1 cellular context compared by ENCODE assay signal in genomic region chr2:238518127-238518827, GRCh38.
A peak's percentile ranks its signal among the peaks of the same experiment; 100 is the strongest.
TF ChIP-seq lines count a peak whose summit lies in the region.

No MANE protein-coding gene starts in this region.

TF ChIP-seq in HepG2, 621 proteins besides CTCF, POLR2A, EP300 and RAD21 (continued from another document and continues in another):
- TF ChIP-seq PATZ1 (CRISPR knock-in tag; IDR thresholded peaks at IDR 0.05), result peak; percentile 53
- 0 out of 2 replicates have a peak, but pooled peaks have one; percentile 38 for TF ChIP-seq ZNF761 (CRISPR knock-in tag; conservative IDR thresholded peaks at IDR 0.05)
- no peak for TF ChIP-seq YY1 (IDR thresholded peaks at IDR 0.05; ENCODE audit: insufficient read depth, insufficient replicate concordance, low read depth, low read length)
- TF ChIP-seq DMAP1 (CRISPR knock-in tag; IDR thresholded peaks at IDR 0.05), result peak; percentile 38; the same call in 1 of the 2 replicates
- no peak for TF ChIP-seq ZSCAN22 (CRISPR knock-in tag; IDR thresholded peaks at IDR 0.05)
- peak; percentile 52; the same call in 1 of the 2 replicates for TF ChIP-seq TGIF2 (CRISPR knock-in tag; IDR thresholded peaks at IDR 0.05)
- no peak for TF ChIP-seq ZBTB3 (CRISPR knock-in tag; IDR thresholded peaks at IDR 0.05; ENCODE audit: borderline replicate concordance, low read depth)
- TF ChIP-seq ZNF354B (CRISPR knock-in tag; IDR thresholded peaks at IDR 0.05), result no peak
- no peak for TF ChIP-seq SOX13 (IDR thresholded peaks at IDR 0.05)
- peak in 1 of 2 experiments; percentile 51; a peak in 2 of 4 replicates for TF ChIP-seq SOX13 (CRISPR knock-in tag; conservative IDR thresholded peaks at IDR 0.05 in 1 of 2, IDR thresholded peaks at IDR 0.05 in 1 of 2)
- TF ChIP-seq ZBTB7B (CRISPR knock-in tag; IDR thresholded peaks at IDR 0.05), result 0 out of 2 replicates have a peak, but pooled peaks have one; percentile 23
- TF ChIP-seq POLR2G (IDR thresholded peaks at IDR 0.05; ENCODE audit: low read depth, low read length), result peak; percentile 53; the same call in 1 of the 2 replicates
- no peak for TF ChIP-seq PITX1 (CRISPR knock-in tag; IDR thresholded peaks at IDR 0.05)
- TF ChIP-seq LCORL (IDR thresholded peaks at IDR 0.05), result no peak
- TF ChIP-seq LCORL (CRISPR knock-in tag; IDR thresholded peaks at IDR 0.05), result peak; percentile 59; the same call in 1 of the 2 replicates
- TF ChIP-seq KLF9 (CRISPR knock-in tag; IDR thresholded peaks at IDR 0.05; ENCODE audit: low read depth), result no peak
- TF ChIP-seq PTBP1 (IDR thresholded peaks at IDR 0.05; ENCODE audit: low read depth, low read length, poor library complexity, severe bottlenecking), result no peak
- 0 out of 2 replicates have a peak, but pooled peaks have one; percentile 27 for TF ChIP-seq ELF1 (CRISPR knock-in tag; IDR thresholded peaks at IDR 0.05)
- TF ChIP-seq THRA (CRISPR knock-in tag; IDR thresholded peaks at IDR 0.05; ENCODE audit: borderline replicate concordance), result peak; percentile 46; the same call in 1 of the 2 replicates
- no peak for TF ChIP-seq MZF1 (CRISPR knock-in tag; IDR thresholded peaks at IDR 0.05; ENCODE audit: borderline replicate concordance)
- TF ChIP-seq CEBPG (CRISPR knock-in tag; IDR thresholded peaks at IDR 0.05), result peak; percentile 90
- TF ChIP-seq BCL3 (CRISPR knock-in tag; IDR thresholded peaks at IDR 0.05), result peak; percentile 31; the same call in 1 of the 2 replicates
- TF ChIP-seq SP5 (CRISPR knock-in tag; IDR thresholded peaks at IDR 0.05; ENCODE audit: borderline replicate concordance, low read depth), result 0 out of 2 replicates have a peak, but pooled peaks have one; percentile 33
- TF ChIP-seq SAP130 (CRISPR knock-in tag; IDR thresholded peaks at IDR 0.05; ENCODE audit: low read depth), result peak; percentile 48
- TF ChIP-seq ELK4 (CRISPR knock-in tag; IDR thresholded peaks at IDR 0.05; ENCODE audit: borderline replicate concordance), result no peak
- TF ChIP-seq ZBTB4 (CRISPR knock-in tag; IDR thresholded peaks at IDR 0.05; ENCODE audit: borderline replicate concordance), result 0 out of 2 replicates have a peak, but pooled peaks have one; percentile 2
- TF ChIP-seq KMT2A (CRISPR knock-in tag; IDR thresholded peaks at IDR 0.05), result 0 out of 2 replicates have a peak, but pooled peaks have one; percentile 35
- TF ChIP-seq KDM1A (CRISPR knock-in tag; IDR thresholded peaks at IDR 0.05), result peak; percentile 75; the same call in 1 of the 2 replicates
- TF ChIP-seq RERE (CRISPR knock-in tag; IDR thresholded peaks at IDR 0.05; ENCODE audit: low read depth), result 0 out of 2 replicates have a peak, but pooled peaks have one; percentile 32
- TF ChIP-seq ZNF530 (CRISPR knock-in tag; IDR thresholded peaks at IDR 0.05; ENCODE audit: low read depth), result no peak
- TF ChIP-seq KLF13 (CRISPR knock-in tag; IDR thresholded peaks at IDR 0.05), result no peak
- 0 out of 2 replicates have a peak, but pooled peaks have one; percentile 22 for TF ChIP-seq ARNTL (CRISPR knock-in tag; IDR thresholded peaks at IDR 0.05)
- peak; percentile 64; the same call in 1 of the 2 replicates for TF ChIP-seq ZBTB21 (CRISPR knock-in tag; IDR thresholded peaks at IDR 0.05)
- TF ChIP-seq ZNF343 (CRISPR knock-in tag; IDR thresholded peaks at IDR 0.05), result 0 out of 2 replicates have a peak, but pooled peaks have one; percentile 53
- no peak for TF ChIP-seq ZNF773 (CRISPR knock-in tag; IDR thresholded peaks at IDR 0.05; ENCODE audit: borderline replicate concordance)
- no peak for TF ChIP-seq ZNF24 (IDR thresholded peaks at IDR 0.05)
- no peak for TF ChIP-seq HOXA7 (CRISPR knock-in tag; IDR thresholded peaks at IDR 0.05)
